9 cellular contexts compared by ENCODE assay signal in the genomic region with DNA sequence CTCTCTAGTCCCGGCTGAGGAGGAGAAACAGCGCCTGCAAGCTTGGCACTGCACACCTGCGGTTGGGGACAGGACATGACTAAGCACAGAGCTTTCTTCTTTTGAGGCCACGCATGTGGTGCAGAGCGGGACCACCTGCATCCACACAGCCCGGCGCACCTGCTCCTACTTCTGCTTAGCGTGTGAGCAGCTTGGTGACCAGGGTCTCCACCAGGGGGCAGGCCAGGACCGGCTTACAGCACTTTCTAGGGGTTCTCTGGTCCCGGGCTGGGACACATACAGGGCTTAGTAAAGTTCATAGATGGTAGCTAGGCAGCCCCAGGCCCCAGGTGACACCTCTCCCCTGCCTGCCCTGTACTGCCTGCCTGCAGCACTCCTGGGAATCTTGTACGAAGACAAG. TPM values are rescaled to one million over a fixed set of nuclear protein-coding genes. Genes with fewer than 3 reads are reported as not detected.
A peak's percentile ranks its signal among the peaks of the same experiment; 100 is the strongest.
DNase-seq lines count a peak whose midpoint lies in the region; ATAC-seq lines count a peak whose summit lies in the region.
"Not testable (repeated sequence)": the region's sequence is repeated elsewhere in the genome, so short reads cannot be mapped to it uniquely, and the experiment has no call there.
"Had no signal": no experiment of that assay in that cellular context is flagged by ENCODE, and none has a peak within 500 bp of the region (broad histone marks: within the 10 kb centered on the region; RNA-seq: fewer than 3 reads in every experiment).

No MANE protein-coding gene starts in this region.

- H3K27ac ChIP-seq in naive thymus-derived CD4-positive, alpha-beta T cell (ENCODE audit: low read depth, low read length), result not testable (repeated sequence)

- H3K36me3 ChIP-seq in H7 (replicated peaks; ENCODE audit: control insufficient read depth, insufficient read depth, low read length); naive thymus-derived CD4-positive, alpha-beta T cell (ENCODE audit: control insufficient read depth in 2 of 3, insufficient read depth in 3 of 3, low read length in 3 of 3): not testable (repeated sequence)

- H3K4me1 Mint-ChIP-seq in activated naive CD4-positive, alpha-beta T cell treated with anti-CD3 and anti-CD28 coated beads, Interleukin-2, amount 10 ng/mL, durations not matched to agents 7 days and 5 days; naive thymus-derived CD4-positive, alpha-beta T cell: not testable (repeated sequence)

- not testable (repeated sequence) for H3K9me3 ChIP-seq in naive thymus-derived CD4-positive, alpha-beta T cell (ENCODE audit: control insufficient read depth in 2 of 3, low read length in 3 of 3)

- not testable (repeated sequence) for H3K4me3 ChIP-seq in H7 (ENCODE audit: insufficient read depth, low read depth, low read length); naive thymus-derived CD4-positive, alpha-beta T cell (ENCODE audit: low read length)

- ATAC-seq in naive thymus-derived CD4-positive, alpha-beta T cell, result not testable (repeated sequence)

- peak; percentile 56 for DNase-seq in Ammon's horn (ENCODE audit: low spot score)
- DNase-seq in H7, result peak; percentile 77
- DNase-seq in NCI-H2227 (lab: John Stamatoyannopoulos, UW; ENCODE audit: unreplicated experiment), result peak; percentile 1
- peak; percentile 62 for DNase-seq in UCSD-AML1 (lab: John Stamatoyannopoulos, UW; ENCODE audit: unreplicated experiment)
- peak; percentile 79 for DNase-seq in activated naive CD4-positive, alpha-beta T cell treated with anti-CD3 and anti-CD28 coated beads, Interleukin-2, amount 10 ng/mL, durations not matched to agents 7 days and 5 days
- DNase-seq in glomerular visceral epithelial cell (ENCODE audit: extremely low spot score), result peak; percentile 53
- peak in 8 of 9 donors; percentile 24 to 58 (median 39) for DNase-seq in naive thymus-derived CD4-positive, alpha-beta T cell
- peak; percentile 25 for DNase-seq in stimulated activated CD8-positive, alpha-beta memory T cell treated with anti-CD3 and anti-CD28 coated beads, Interleukin-12 subunit alpha, Interleukin-12 subunit beta, amount 100 ng/mL, for 24 hours (ENCODE audit: extremely low read depth)

- not testable (repeated sequence) for H3K36me3 Mint-ChIP-seq in activated naive CD4-positive, alpha-beta T cell treated with anti-CD3 and anti-CD28 coated beads, Interleukin-2, amount 10 ng/mL, durations not matched to agents 7 days and 5 days; naive thymus-derived CD4-positive, alpha-beta T cell

- not testable (repeated sequence) for H3K4me3 Mint-ChIP-seq in activated naive CD4-positive, alpha-beta T cell treated with anti-CD3 and anti-CD28 coated beads, Interleukin-2, amount 10 ng/mL, durations not matched to agents 7 days and 5 days; naive thymus-derived CD4-positive, alpha-beta T cell

- peaks cover 11% of the 10 kb centered on the region; the same call in 1 of the 2 replicates for H3K27me3 ChIP-seq in H7 (ENCODE audit: control insufficient read depth, insufficient read depth, low read length)
- H3K27me3 ChIP-seq in naive thymus-derived CD4-positive, alpha-beta T cell (ENCODE audit: control insufficient read depth in 2 of 2, insufficient read depth in 2 of 2, low read length in 2 of 2), result not testable (repeated sequence)

- CTCF ChIA-PET in activated naive CD4-positive, alpha-beta T cell treated with anti-CD3 and anti-CD28 coated beads, Interleukin-2, amount 10 ng/mL, durations not matched to agents 7 days and 5 days (lab: Charles Lee), result interaction anchor here (1.3 to 1.4 kb wide), 2 partner anchors 37 to 49 kb away, joined by 3 read pairs; no protein-coding TSS in a partner anchor
- CTCF ChIA-PET in naive thymus-derived CD4-positive, alpha-beta T cell (lab: Charles Lee), result not testable (repeated sequence)

- intact Hi-C loops in naive thymus-derived CD4-positive, alpha-beta T cell (cut with micrococcal nuclease), result loop anchor here in 1 of 2 donors (1.0 kb wide), 1 partner anchor 164 kb away; no protein-coding TSS in a partner anchor

- peaks cover 43% of the 10 kb centered on the region for H3K27me3 Mint-ChIP-seq in activated naive CD4-positive, alpha-beta T cell treated with anti-CD3 and anti-CD28 coated beads, Interleukin-2, amount 10 ng/mL, durations not matched to agents 7 days and 5 days
- peaks cover 12 to 41% (median 25%) of the 10 kb centered on the region in 5 donors for H3K27me3 Mint-ChIP-seq in naive thymus-derived CD4-positive, alpha-beta T cell

- not testable (repeated sequence) for H3K27ac Mint-ChIP-seq in activated naive CD4-positive, alpha-beta T cell treated with anti-CD3 and anti-CD28 coated beads, Interleukin-2, amount 10 ng/mL, durations not matched to agents 7 days and 5 days; naive thymus-derived CD4-positive, alpha-beta T cell

- not testable (repeated sequence) for H3K9me3 Mint-ChIP-seq in activated naive CD4-positive, alpha-beta T cell treated with anti-CD3 and anti-CD28 coated beads, Interleukin-2, amount 10 ng/mL, durations not matched to agents 7 days and 5 days; naive thymus-derived CD4-positive, alpha-beta T cell

- H3K4me1 ChIP-seq in naive thymus-derived CD4-positive, alpha-beta T cell (ENCODE audit: control insufficient read depth in 2 of 2, insufficient read depth in 2 of 2, low read length in 2 of 2), result not testable (repeated sequence)

- POLR2A ChIA-PET in naive thymus-derived CD4-positive, alpha-beta T cell (lab: Charles Lee), result not testable (repeated sequence)

RNA-seq across cellular contexts. Expression of a gene that starts 51.2 kb away (rescaled TPM):
- total RNA-seq in H7 (2014; rRNA removed; shearing (Covaris generic)), result not detected in 2 replicates
- total RNA-seq in naive thymus-derived CD4-positive, alpha-beta T cell, result not detected
- not detected for polyA plus RNA-seq in naive thymus-derived CD4-positive, alpha-beta T cell
- total RNA-seq: ovary had no signal
- polyA plus RNA-seq: ovary had no signal

Comparison
In these comparisons a context has a peak if more than half of its experiments do, and no peak if none do; other contexts are left out.
1. DNase-seq: peak in every context shown above with its lines; median percentile 79 in activated naive CD4-positive, alpha-beta T cell treated with anti-CD3 and anti-CD28 coated beads, Interleukin-2, amount 10 ng/mL, durations not matched to agents 7 days and 5 days; 77 in H7; 62 in UCSD-AML1; 56 in Ammon's horn; 53 in glomerular visceral epithelial cell; 39 in naive thymus-derived CD4-positive, alpha-beta T cell; 25 in stimulated activated CD8-positive, alpha-beta memory T cell treated with anti-CD3 and anti-CD28 coated beads, Interleukin-12 subunit alpha, Interleukin-12 subunit beta, amount 100 ng/mL, for 24 hours; 1 in NCI-H2227.